In the genomic region with DNA sequence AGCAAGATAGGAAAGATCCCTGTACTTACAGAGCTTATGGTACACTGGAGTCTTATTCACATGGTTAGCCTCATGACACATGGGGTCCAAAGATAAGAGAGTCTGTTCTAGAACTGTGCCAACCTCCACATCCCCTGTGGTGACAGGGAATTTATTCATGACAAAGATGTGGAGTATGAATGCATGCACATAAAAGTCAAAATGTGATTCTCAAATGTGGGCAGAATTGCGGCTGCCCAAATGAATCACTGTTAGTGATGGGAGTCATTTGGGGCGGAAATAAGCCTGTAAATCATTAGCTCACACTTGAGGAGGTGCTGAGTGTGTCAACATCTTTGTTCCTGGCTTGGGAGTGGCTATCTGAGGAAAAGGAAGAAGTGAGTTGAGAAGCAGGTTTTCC, we compare ENCODE assay signal across 12 cellular contexts.
DNase-seq lines count a peak whose midpoint lies in the region; ATAC-seq and TF ChIP-seq lines count a peak whose summit lies in the region.
"Had no signal": no experiment of that assay in that cellular context is flagged by ENCODE, and none has a peak within 500 bp of the region (broad histone marks: within the 10 kb centered on the region; RNA-seq: fewer than 3 reads in every experiment).

No MANE protein-coding gene starts in this region.

- TF ChIP-seq CTCF in astrocyte of the spinal cord (IDR thresholded peaks at IDR 0.05; ENCODE audit: low read depth, low read length) (no peak), lower lobe of right lung (IDR thresholded peaks at IDR 0.05) (no peak)

- DNase-seq in EH (ENCODE audit: low read depth): peak; percentile 85
- peak; percentile 82 for DNase-seq in astrocyte of the spinal cord (ENCODE audit: low read depth, low spot score)
- no peak for DNase-seq in lower lobe of right lung
- no peak for DNase-seq in NCI-H82 (lab: John Stamatoyannopoulos, UW)
- no peak for DNase-seq in HUDEP-2 (lab: John Stamatoyannopoulos, UW; ENCODE audit: unreplicated experiment in 76 of 76)
- DNase-seq: COR-L47, heart left ventricle, NCI-H1417 treated with DMSO at 0.1 percent for 48 hours had no signal

- no peaks in the 10 kb centered on the region for H3K4me1 ChIP-seq in lower lobe of right lung
- H3K4me1 ChIP-seq: heart left ventricle had no signal

- peak; percentile 49 for ATAC-seq in HG03378 (IDR thresholded peaks at IDR 0.05; ENCODE audit: unreplicated experiment)
- ATAC-seq in lower lobe of right lung: peak; percentile 23 to 44
- ATAC-seq in HG02678 (IDR thresholded peaks at IDR 0.05; ENCODE audit: unreplicated experiment): no peak
- no peak for ATAC-seq in HG03095 (IDR thresholded peaks at IDR 0.05; ENCODE audit: unreplicated experiment)
- ATAC-seq: heart left ventricle had no signal

- H3K9me3 ChIP-seq in lower lobe of right lung: no peaks in the 10 kb centered on the region

- H3K36me3 ChIP-seq in lower lobe of right lung: no peaks in the 10 kb centered on the region
- H3K36me3 ChIP-seq: heart left ventricle had no signal

- H3K4me3 ChIP-seq in astrocyte of the spinal cord (ENCODE audit: low read depth, low read length) (no peak overlapping the region), lower lobe of right lung (no peak overlapping the region)
- H3K4me3 ChIP-seq: heart left ventricle, skin epidermis had no signal

- intact Hi-C loops in lower lobe of right lung (cut with DNase I): no loop called here

- no peak overlapping the region for H3K27ac ChIP-seq in lower lobe of right lung
- H3K27ac ChIP-seq: heart left ventricle had no signal

- H3K27me3 ChIP-seq in lower lobe of right lung (ENCODE audit: low read depth): no peaks in the 10 kb centered on the region

- in situ Hi-C loops in astrocyte of the spinal cord (cut with HindIII; ENCODE audit: low sequenced_read_pairs): no loop called here

Comparison
In these comparisons a context has a peak if more than half of its experiments do, and no peak if none do; other contexts are left out.
1. DNase-seq: peak in EH (single experiment) and astrocyte of the spinal cord (single experiment); none in lower lobe of right lung (single experiment), NCI-H82 (single experiment) and HUDEP-2 (0 of 76).
2. ATAC-seq: peak in HG03378 (single experiment) and lower lobe of right lung (2 of 2); none in HG02678 (single experiment) and HG03095 (single experiment).